Comparison of ENCODE assay signal across 18 cellular contexts in the genomic region with DNA sequence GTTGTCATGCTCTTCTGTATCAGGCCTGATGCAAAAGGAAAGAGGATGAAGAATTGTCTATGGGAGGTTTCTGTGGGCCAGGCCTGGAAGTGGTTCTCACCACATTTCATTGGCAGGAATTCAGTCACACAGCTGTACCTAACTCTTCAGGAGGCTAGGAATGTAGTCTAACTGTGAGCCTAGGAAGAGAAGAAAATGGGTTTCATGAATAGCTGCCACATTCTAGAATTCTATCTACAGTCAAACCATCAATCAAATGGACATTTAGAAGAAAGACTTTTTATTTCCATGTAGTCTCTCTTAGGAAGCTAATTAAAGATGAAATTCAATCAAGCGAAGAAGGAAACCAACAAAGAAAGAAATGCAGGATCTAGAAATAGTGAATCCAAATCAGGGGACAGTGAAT.
"Had no signal": no experiment of that assay in that cellular context is flagged by ENCODE, and none has a peak within 500 bp of the region (broad histone marks: within the 10 kb centered on the region; RNA-seq: fewer than 3 reads in every experiment).

No MANE protein-coding gene starts in this region.

- FAIRE-seq: frontal cortex had no signal

- H3K27me3 ChIP-seq: body of pancreas, heart left ventricle, neutrophil, transverse colon, vagina had no signal

- ATAC-seq: activated T-helper 17 cell treated with anti-CD3 and anti-CD28 coated beads, Interleukin-2, amount 50 U/mL, for 72 hours; body of pancreas; heart left ventricle; naive thymus-derived CD8-positive, alpha-beta T cell had no signal

- H3K27ac Mint-ChIP-seq: activated naive CD4-positive, alpha-beta T cell treated with anti-CD3 and anti-CD28 coated beads for 36 hours; activated T-helper 17 cell treated with anti-CD3 and anti-CD28 coated beads, Interleukin-2, amount 50 U/mL, for 72 hours had no signal

- H3K36me3 ChIP-seq: heart left ventricle, neutrophil, transverse colon, vagina had no signal

- H3K9ac ChIP-seq: parathyroid adenoma had no signal

- H3K27ac ChIP-seq: body of pancreas, coronary artery, heart left ventricle, neutrophil, parathyroid adenoma, transverse colon, vagina had no signal

- H3K4me3 ChIP-seq: body of pancreas, coronary artery, heart left ventricle, lung, transverse colon, vagina had no signal

- H2AFZ ChIP-seq: parathyroid adenoma had no signal

- H3K9me3 ChIP-seq: body of pancreas, heart left ventricle, neutrophil, transverse colon, vagina had no signal

- H3K4me3 Mint-ChIP-seq: activated naive CD4-positive, alpha-beta T cell treated with anti-CD3 and anti-CD28 coated beads for 36 hours; activated T-helper 17 cell treated with anti-CD3 and anti-CD28 coated beads, Interleukin-2, amount 50 U/mL, for 72 hours; naive thymus-derived CD8-positive, alpha-beta T cell had no signal

- DNase-seq: activated CD4-positive, alpha-beta T cell treated with anti-CD3 and anti-CD28 coated beads, Interleukin-2, amount 50 U/mL, for 48 hours; activated naive CD4-positive, alpha-beta T cell treated with anti-CD3 and anti-CD28 coated beads for 36 hours; body of pancreas; caudate nucleus; effector CD8-positive, alpha-beta T cell; heart left ventricle; naive thymus-derived CD8-positive, alpha-beta T cell; retina; stimulated activated CD4-positive, alpha-beta T cell treated with anti-CD3 and anti-CD28 coated beads, Interleukin-2, amount 100 ng/mL, for 48 hours; stimulated activated naive CD4-positive, alpha-beta T cell; transverse colon had no signal

- H3K79me2 ChIP-seq: parathyroid adenoma had no signal

- H3K4me1 ChIP-seq: body of pancreas, parathyroid adenoma, vagina had no signal

- H3K36me3 Mint-ChIP-seq: naive thymus-derived CD8-positive, alpha-beta T cell had no signal

- H3K9me3 Mint-ChIP-seq: activated naive CD4-positive, alpha-beta T cell treated with anti-CD3 and anti-CD28 coated beads for 36 hours; activated T-helper 17 cell treated with anti-CD3 and anti-CD28 coated beads, Interleukin-2, amount 50 U/mL, for 72 hours had no signal
